Comparison of ENCODE assay signal across 8 cellular contexts in genomic region chr10:68560916-68561691, GRCh38. TPM values are rescaled to one million over a fixed set of nuclear protein-coding genes. Genes with fewer than 3 reads are reported as not detected.
DNase-seq lines count a peak whose midpoint lies in the region; ATAC-seq and TF ChIP-seq lines count a peak whose summit lies in the region.

No MANE protein-coding gene starts in this region.

- TF ChIP-seq EP300 in SK-N-SH (IDR thresholded peaks at IDR 0.05; ENCODE audit: borderline replicate concordance in 1 of 2, low read depth in 1 of 2, low read length in 1 of 2), result no peak

- peaks cover 10 to 18% of the 10 kb centered on the region in 2 experiments; a peak in 3 of 4 replicates for H3K4me1 ChIP-seq in SK-N-SH (ENCODE audit: control insufficient read depth in 1 of 2, insufficient read depth in 2 of 2, low read depth in 1 of 2, low read length in 1 of 2)

- peak overlapping the region; percentile 54 to 64; a peak in 3 of 4 replicates for H3K27ac ChIP-seq in SK-N-SH (ENCODE audit: low read depth in 2 of 2, low read length in 1 of 2)

- no peaks in the 10 kb centered on the region for H4K20me1 ChIP-seq in SK-N-SH (ENCODE audit: insufficient read depth)

- H3K9ac ChIP-seq in SK-N-SH, result peak overlapping the region; percentile 90

- H3K9me2 ChIP-seq in SK-N-SH, result no peaks in the 10 kb centered on the region

- no peaks in the 10 kb centered on the region for H3K36me3 ChIP-seq in SK-N-SH (replicated peaks in 1 of 2; ENCODE audit: control insufficient read depth in 1 of 2, insufficient read depth in 2 of 2, low read length in 1 of 2)

- H3K27me3 ChIP-seq in SK-N-SH (ENCODE audit: insufficient read depth), result no peaks in the 10 kb centered on the region

- no peaks in the 10 kb centered on the region for H3F3A ChIP-seq in SK-N-SH (replicated peaks; ENCODE audit: insufficient read depth)

- in situ Hi-C loops in T47D (cut with HindIII; ENCODE audit: low pct_unique_long_range_greater_than_20kb, low sequenced_read_pairs), result no loop called here

- CTCF ChIA-PET in MCF 10A (lab: Yijun Ruan, JAX), result no interaction called here
- CTCF ChIA-PET in SK-N-SH (lab: Yijun Ruan, JAX), result interaction anchor here (0.7 to 2.9 kb wide), 4 partner anchors 10 to 45 kb away, joined by 3 to 11 read pairs (median 7); no protein-coding TSS in a partner anchor

- TF ChIP-seq RAD21 in SK-N-SH (IDR thresholded peaks at IDR 0.05; ENCODE audit: low read length), result no peak

- peaks cover 11% of the 10 kb centered on the region for H3K27me3 Mint-ChIP-seq in MCF 10A (ENCODE audit: insufficient read depth, unreplicated experiment)
- H3K27me3 Mint-ChIP-seq in naive B cell, result peaks cover 63 to 77% (median 71%) of the 10 kb centered on the region in 3 donors

- ATAC-seq in naive B cell (ENCODE audit: low read depth in 2 of 2) (peak; percentile 31 to 34), GM18502 (IDR thresholded peaks at IDR 0.05; ENCODE audit: poor library complexity, unreplicated experiment) (no peak)

- H3K9me3 ChIP-seq in SK-N-SH, result no peaks in the 10 kb centered on the region

- no peak for TF ChIP-seq CTCF in MCF 10A (IDR thresholded peaks at IDR 0.05; ENCODE audit: unreplicated experiment)
- no peak for TF ChIP-seq CTCF in SK-N-SH (IDR thresholded peaks at IDR 0.05)

- H3K27ac Mint-ChIP-seq in MCF 10A (ENCODE audit: low read depth, unreplicated experiment), result no peak overlapping the region
- H3K27ac Mint-ChIP-seq in naive B cell, result peak overlapping the region in 2 of 6 donors; percentile 1 to 8

- H3K36me3 Mint-ChIP-seq in MCF 10A (ENCODE audit: insufficient read depth, unreplicated experiment) (peaks cover 7% of the 10 kb centered on the region), naive B cell (peaks cover 0 to 5% of the 10 kb centered on the region in 2 donors)

- H3K79me2 ChIP-seq in SK-N-SH (ENCODE audit: insufficient read depth), result peaks cover 47% of the 10 kb centered on the region

- no peak overlapping the region for H3K4me3 Mint-ChIP-seq in MCF 10A (ENCODE audit: unreplicated experiment)
- peak overlapping the region; percentile 60 to 94 (median 88) for H3K4me3 Mint-ChIP-seq in naive B cell

- intact Hi-C loops in MCF 10A (cut with micrococcal nuclease), result no loop called here

- POLR2A ChIA-PET in MCF 10A (lab: Yijun Ruan, JAX), result no interaction called here
- POLR2A ChIA-PET in SK-N-SH (lab: Yijun Ruan, JAX), result interaction anchor here (0.5 to 1.7 kb wide), 3 partner anchors 11 to 143 kb away, joined by 3 to 10 read pairs (median 3); no protein-coding TSS in a partner anchor

- DNase-seq in T47D (ENCODE audit: low read depth in 1 of 2, low spot score in 1 of 2), result peak; percentile 37 to 39
- DNase-seq in MCF 10A (ENCODE audit: unreplicated experiment), result no peak
- DNase-seq in SK-N-SH, result peak; percentile 89
- DNase-seq in epidermal melanocyte (ENCODE audit: insufficient read length, low spot score), result peak; percentile 23
- peak; percentile 4 for DNase-seq in naive B cell
- DNase-seq in COLO668 (lab: John Stamatoyannopoulos, UW; ENCODE audit: unreplicated experiment), result no peak
- DNase-seq in NCI-H774 (lab: John Stamatoyannopoulos, UW), result no peak

- BruUV-seq in MCF 10A (replicated peaks; lab: Mats Ljungman, UMichigan), result no TSS peak

- WGBS in SK-N-SH (ENCODE audit: low lambda C conversion rate), result 17% methylated on average over 26 of the region's 50 CpGs

- peak overlapping the region; percentile 82 for H2AFZ ChIP-seq in SK-N-SH (ENCODE audit: low read depth)

- peak overlapping the region; percentile 84 to 85 for H3K4me3 ChIP-seq in SK-N-SH (ENCODE audit: low read depth in 2 of 2, low read length in 1 of 2)

- H3K4me2 ChIP-seq in SK-N-SH, result peak overlapping the region; percentile 87

- H3K9me3 Mint-ChIP-seq in MCF 10A (ENCODE audit: unreplicated experiment) (no peaks in the 10 kb centered on the region), naive B cell (peaks cover 0 to 6% (median 0%) of the 10 kb centered on the region in 7 donors)

- H3K4me1 Mint-ChIP-seq in MCF 10A (ENCODE audit: insufficient read depth, unreplicated experiment) (peaks cover 5% of the 10 kb centered on the region), naive B cell (peaks cover 20 to 29% (median 21%) of the 10 kb centered on the region in 3 donors)

TF ChIP-seq in SK-N-SH, 30 proteins besides CTCF, POLR2A, EP300 and RAD21 (continues in another document):
- TF ChIP-seq TAF1 (IDR thresholded peaks at IDR 0.05; ENCODE audit: borderline replicate concordance, low read depth, low read length) (no peak), GATA2 (CRISPR knock-in tag; IDR thresholded peaks at IDR 0.05) (no peak), RFX5 (IDR thresholded peaks at IDR 0.05; ENCODE audit: low read length) (no peak), MAX (IDR thresholded peaks at IDR 0.05; ENCODE audit: low read depth) (peak; percentile 74; the same call in 1 of the 2 replicates), GABPA (IDR thresholded peaks at IDR 0.05; ENCODE audit: low read depth) (no peak), RXRA (IDR thresholded peaks at IDR 0.05; ENCODE audit: borderline replicate concordance, low read depth) (no peak), TCF12 (IDR thresholded peaks at IDR 0.05) (no peak), ZBTB33 (IDR thresholded peaks at IDR 0.05; ENCODE audit: borderline replicate concordance, low read depth) (no peak), FOSL2 (IDR thresholded peaks at IDR 0.05; ENCODE audit: borderline replicate concordance, low read depth) (no peak), FOXJ3 (CRISPR knock-in tag; IDR thresholded peaks at IDR 0.05) (no peak), NRF1 (IDR thresholded peaks at IDR 0.05; ENCODE audit: low read depth, low read length) (no peak), MEF2A (IDR thresholded peaks at IDR 0.05; ENCODE audit: borderline replicate concordance, low read depth) (no peak), SMC3 (IDR thresholded peaks at IDR 0.05; ENCODE audit: low read depth, low read length) (no peak)
- TF ChIP-seq, protein P1, sequence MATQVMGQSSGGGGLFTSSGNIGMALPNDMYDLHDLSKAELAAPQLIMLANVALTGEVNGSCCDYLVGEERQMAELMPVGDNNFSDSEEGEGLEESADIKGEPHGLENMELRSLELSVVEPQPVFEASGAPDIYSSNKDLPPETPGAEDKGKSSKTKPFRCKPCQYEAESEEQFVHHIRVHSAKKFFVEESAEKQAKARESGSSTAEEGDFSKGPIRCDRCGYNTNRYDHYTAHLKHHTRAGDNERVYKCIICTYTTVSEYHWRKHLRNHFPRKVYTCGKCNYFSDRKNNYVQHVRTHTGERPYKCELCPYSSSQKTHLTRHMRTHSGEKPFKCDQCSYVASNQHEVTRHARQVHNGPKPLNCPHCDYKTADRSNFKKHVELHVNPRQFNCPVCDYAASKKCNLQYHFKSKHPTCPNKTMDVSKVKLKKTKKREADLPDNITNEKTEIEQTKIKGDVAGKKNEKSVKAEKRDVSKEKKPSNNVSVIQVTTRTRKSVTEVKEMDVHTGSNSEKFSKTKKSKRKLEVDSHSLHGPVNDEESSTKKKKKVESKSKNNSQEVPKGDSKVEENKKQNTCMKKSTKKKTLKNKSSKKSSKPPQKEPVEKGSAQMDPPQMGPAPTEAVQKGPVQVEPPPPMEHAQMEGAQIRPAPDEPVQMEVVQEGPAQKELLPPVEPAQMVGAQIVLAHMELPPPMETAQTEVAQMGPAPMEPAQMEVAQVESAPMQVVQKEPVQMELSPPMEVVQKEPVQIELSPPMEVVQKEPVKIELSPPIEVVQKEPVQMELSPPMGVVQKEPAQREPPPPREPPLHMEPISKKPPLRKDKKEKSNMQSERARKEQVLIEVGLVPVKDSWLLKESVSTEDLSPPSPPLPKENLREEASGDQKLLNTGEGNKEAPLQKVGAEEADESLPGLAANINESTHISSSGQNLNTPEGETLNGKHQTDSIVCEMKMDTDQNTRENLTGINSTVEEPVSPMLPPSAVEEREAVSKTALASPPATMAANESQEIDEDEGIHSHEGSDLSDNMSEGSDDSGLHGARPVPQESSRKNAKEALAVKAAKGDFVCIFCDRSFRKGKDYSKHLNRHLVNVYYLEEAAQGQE (IDR thresholded peaks at IDR 0.05; ENCODE audit: low read depth, low read length), result no peak
- TF ChIP-seq, protein P2, sequence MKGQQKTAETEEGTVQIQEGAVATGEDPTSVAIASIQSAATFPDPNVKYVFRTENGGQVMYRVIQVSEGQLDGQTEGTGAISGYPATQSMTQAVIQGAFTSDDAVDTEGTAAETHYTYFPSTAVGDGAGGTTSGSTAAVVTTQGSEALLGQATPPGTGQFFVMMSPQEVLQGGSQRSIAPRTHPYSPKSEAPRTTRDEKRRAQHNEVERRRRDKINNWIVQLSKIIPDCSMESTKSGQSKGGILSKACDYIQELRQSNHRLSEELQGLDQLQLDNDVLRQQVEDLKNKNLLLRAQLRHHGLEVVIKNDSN (IDR thresholded peaks at IDR 0.05; ENCODE audit: borderline replicate concordance, low read depth), result peak; percentile 32; the same call in 1 of the 2 replicates

RNA-seq across cellular contexts. Expression of gene TET1, which starts 1.0 kb away (rescaled TPM):
- 0.05 TPM in 1 of 2 replicates, not detected in the other for total RNA-seq in MCF 10A (2022)
- polyA plus RNA-seq in SK-N-SH (2012; rRNA removed), result 0.38 and 0.44 TPM in 2 replicates
- 0.32 and 0.39 TPM in 2 replicates for polyA plus RNA-seq in SK-N-SH (2012; cell fraction: cytosol; rRNA removed)
- 0.65 and 0.88 TPM in 2 replicates for polyA plus RNA-seq in SK-N-SH (2012; cell fraction: nucleus; rRNA removed)
- under 1 TPM in 5 of 6 donors, not detected in 1; 0.58 to 0.97 (median 0.64) TPM for polyA plus RNA-seq in naive B cell (ENCODE audit: low read depth in 6 of 6)

RNA-seq across cellular contexts. Expression of gene SLC25A16, which starts 33.8 kb away (rescaled TPM):
- 18.3 and 20.0 TPM in 2 replicates for total RNA-seq in MCF 10A (2022)
- polyA plus RNA-seq in SK-N-SH (2012; rRNA removed) (5.8 and 8.4 TPM in 2 replicates), naive B cell (ENCODE audit: low read depth in 6 of 6) (10 to 100 TPM in 1 of 6 donors, 1 to 10 TPM in 5; 3.6 to 11.0 (median 5.1) TPM)
- polyA plus RNA-seq in SK-N-SH (2012; cell fraction: cytosol; rRNA removed), result 9.2 and 12.2 TPM in 2 replicates
- polyA plus RNA-seq in SK-N-SH (2012; cell fraction: nucleus; rRNA removed), result 19.6 and 30.9 TPM in 2 replicates

Comparison
In these comparisons a context has a peak if more than half of its experiments do, and no peak if none do; other contexts are left out.
1. DNase-seq: peak in T47D (2 of 2), SK-N-SH (single experiment), epidermal melanocyte (single experiment) and naive B cell (single experiment); none in MCF 10A (single experiment), COLO668 (single experiment) and NCI-H774 (single experiment).